In the genomic region with DNA sequence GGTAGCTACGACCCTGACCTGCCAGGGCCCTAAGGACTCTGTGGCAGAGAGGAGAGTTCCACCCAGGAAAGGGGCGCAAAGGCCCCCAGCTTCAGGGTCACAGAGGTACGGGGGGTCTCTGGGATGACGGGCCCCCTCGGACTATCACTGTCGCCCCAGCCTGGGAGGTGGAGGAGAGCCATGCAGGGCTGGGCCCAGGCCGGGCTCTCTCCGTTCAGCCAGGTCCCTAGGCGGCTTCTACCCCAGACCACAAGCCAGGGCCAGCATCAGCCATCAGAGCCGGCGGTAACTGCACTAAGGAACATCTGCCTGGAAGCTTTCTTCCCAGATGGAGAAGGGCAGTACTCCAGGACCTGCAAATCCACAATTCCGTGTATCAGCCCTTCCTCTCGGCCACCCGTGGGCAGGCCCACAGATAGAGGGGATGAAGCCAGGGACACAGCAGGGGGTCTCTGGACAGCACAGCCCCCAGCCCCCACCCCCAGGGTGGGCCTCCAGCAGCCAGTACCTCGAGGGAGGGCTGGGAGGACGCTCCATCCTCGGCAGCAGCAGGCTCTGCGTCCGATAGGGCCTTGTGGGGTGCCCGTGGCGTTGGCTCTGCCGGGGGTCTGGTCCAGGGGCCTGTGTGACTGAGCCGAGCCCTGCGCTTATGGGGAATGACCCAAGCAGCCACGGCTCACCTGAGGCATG, we compare ENCODE assay signal across 1 cellular context.
TF ChIP-seq lines count a peak whose summit lies in the region.

No MANE protein-coding gene starts in this region.

TF ChIP-seq in H1, 55 proteins besides CTCF, POLR2A, EP300 and RAD21:
- TF ChIP-seq, protein P1, sequence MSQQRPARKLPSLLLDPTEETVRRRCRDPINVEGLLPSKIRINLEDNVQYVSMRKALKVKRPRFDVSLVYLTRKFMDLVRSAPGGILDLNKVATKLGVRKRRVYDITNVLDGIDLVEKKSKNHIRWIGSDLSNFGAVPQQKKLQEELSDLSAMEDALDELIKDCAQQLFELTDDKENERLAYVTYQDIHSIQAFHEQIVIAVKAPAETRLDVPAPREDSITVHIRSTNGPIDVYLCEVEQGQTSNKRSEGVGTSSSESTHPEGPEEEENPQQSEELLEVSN (IDR thresholded peaks at IDR 0.05) = no peak
- TF ChIP-seq SIN3A (conservative IDR thresholded peaks at IDR 0.05 in 1 of 2, IDR thresholded peaks at IDR 0.05 in 1 of 2; ENCODE audit: low read depth in 1 of 2, low read length in 2 of 2) (no peak), YY1 (IDR thresholded peaks at IDR 0.05; ENCODE audit: low read depth, low read length) (no peak), KDM1A (IDR thresholded peaks at IDR 0.05; ENCODE audit: borderline replicate concordance, low read length) (no peak), TEAD4 (IDR thresholded peaks at IDR 0.05; ENCODE audit: low read depth, low read length) (no peak), ASH2L (IDR thresholded peaks at IDR 0.05; ENCODE audit: low read length) (no peak), JUND (IDR thresholded peaks at IDR 0.05; ENCODE audit: low read length) (no peak), PHF8 (conservative IDR thresholded peaks at IDR 0.05; ENCODE audit: low read depth, low read length) (no peak)
- TF ChIP-seq, protein P2, sequence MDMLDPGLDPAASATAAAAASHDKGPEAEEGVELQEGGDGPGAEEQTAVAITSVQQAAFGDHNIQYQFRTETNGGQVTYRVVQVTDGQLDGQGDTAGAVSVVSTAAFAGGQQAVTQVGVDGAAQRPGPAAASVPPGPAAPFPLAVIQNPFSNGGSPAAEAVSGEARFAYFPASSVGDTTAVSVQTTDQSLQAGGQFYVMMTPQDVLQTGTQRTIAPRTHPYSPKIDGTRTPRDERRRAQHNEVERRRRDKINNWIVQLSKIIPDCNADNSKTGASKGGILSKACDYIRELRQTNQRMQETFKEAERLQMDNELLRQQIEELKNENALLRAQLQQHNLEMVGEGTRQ (IDR thresholded peaks at IDR 0.05; ENCODE audit: low read length) = no peak
- TF ChIP-seq, protein P3, sequence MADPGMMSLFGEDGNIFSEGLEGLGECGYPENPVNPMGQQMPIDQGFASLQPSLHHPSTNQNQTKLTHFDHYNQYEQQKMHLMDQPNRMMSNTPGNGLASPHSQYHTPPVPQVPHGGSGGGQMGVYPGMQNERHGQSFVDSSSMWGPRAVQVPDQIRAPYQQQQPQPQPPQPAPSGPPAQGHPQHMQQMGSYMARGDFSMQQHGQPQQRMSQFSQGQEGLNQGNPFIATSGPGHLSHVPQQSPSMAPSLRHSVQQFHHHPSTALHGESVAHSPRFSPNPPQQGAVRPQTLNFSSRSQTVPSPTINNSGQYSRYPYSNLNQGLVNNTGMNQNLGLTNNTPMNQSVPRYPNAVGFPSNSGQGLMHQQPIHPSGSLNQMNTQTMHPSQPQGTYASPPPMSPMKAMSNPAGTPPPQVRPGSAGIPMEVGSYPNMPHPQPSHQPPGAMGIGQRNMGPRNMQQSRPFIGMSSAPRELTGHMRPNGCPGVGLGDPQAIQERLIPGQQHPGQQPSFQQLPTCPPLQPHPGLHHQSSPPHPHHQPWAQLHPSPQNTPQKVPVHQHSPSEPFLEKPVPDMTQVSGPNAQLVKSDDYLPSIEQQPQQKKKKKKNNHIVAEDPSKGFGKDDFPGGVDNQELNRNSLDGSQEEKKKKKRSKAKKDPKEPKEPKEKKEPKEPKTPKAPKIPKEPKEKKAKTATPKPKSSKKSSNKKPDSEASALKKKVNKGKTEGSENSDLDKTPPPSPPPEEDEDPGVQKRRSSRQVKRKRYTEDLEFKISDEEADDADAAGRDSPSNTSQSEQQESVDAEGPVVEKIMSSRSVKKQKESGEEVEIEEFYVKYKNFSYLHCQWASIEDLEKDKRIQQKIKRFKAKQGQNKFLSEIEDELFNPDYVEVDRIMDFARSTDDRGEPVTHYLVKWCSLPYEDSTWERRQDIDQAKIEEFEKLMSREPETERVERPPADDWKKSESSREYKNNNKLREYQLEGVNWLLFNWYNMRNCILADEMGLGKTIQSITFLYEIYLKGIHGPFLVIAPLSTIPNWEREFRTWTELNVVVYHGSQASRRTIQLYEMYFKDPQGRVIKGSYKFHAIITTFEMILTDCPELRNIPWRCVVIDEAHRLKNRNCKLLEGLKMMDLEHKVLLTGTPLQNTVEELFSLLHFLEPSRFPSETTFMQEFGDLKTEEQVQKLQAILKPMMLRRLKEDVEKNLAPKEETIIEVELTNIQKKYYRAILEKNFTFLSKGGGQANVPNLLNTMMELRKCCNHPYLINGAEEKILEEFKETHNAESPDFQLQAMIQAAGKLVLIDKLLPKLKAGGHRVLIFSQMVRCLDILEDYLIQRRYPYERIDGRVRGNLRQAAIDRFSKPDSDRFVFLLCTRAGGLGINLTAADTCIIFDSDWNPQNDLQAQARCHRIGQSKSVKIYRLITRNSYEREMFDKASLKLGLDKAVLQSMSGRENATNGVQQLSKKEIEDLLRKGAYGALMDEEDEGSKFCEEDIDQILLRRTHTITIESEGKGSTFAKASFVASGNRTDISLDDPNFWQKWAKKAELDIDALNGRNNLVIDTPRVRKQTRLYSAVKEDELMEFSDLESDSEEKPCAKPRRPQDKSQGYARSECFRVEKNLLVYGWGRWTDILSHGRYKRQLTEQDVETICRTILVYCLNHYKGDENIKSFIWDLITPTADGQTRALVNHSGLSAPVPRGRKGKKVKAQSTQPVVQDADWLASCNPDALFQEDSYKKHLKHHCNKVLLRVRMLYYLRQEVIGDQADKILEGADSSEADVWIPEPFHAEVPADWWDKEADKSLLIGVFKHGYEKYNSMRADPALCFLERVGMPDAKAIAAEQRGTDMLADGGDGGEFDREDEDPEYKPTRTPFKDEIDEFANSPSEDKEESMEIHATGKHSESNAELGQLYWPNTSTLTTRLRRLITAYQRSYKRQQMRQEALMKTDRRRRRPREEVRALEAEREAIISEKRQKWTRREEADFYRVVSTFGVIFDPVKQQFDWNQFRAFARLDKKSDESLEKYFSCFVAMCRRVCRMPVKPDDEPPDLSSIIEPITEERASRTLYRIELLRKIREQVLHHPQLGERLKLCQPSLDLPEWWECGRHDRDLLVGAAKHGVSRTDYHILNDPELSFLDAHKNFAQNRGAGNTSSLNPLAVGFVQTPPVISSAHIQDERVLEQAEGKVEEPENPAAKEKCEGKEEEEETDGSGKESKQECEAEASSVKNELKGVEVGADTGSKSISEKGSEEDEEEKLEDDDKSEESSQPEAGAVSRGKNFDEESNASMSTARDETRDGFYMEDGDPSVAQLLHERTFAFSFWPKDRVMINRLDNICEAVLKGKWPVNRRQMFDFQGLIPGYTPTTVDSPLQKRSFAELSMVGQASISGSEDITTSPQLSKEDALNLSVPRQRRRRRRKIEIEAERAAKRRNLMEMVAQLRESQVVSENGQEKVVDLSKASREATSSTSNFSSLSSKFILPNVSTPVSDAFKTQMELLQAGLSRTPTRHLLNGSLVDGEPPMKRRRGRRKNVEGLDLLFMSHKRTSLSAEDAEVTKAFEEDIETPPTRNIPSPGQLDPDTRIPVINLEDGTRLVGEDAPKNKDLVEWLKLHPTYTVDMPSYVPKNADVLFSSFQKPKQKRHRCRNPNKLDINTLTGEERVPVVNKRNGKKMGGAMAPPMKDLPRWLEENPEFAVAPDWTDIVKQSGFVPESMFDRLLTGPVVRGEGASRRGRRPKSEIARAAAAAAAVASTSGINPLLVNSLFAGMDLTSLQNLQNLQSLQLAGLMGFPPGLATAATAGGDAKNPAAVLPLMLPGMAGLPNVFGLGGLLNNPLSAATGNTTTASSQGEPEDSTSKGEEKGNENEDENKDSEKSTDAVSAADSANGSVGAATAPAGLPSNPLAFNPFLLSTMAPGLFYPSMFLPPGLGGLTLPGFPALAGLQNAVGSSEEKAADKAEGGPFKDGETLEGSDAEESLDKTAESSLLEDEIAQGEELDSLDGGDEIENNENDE (IDR thresholded peaks at IDR 0.05; ENCODE audit: insufficient replicate concordance, low read length) = no peak
